ENCODE assay signal across 14 cellular contexts in genomic region chr15:92048739-92049138, GRCh38.
A peak's percentile ranks its signal among the peaks of the same experiment; 100 is the strongest.
DNase-seq lines count a peak whose midpoint lies in the region; ATAC-seq and TF ChIP-seq lines count a peak whose summit lies in the region.
"Had no signal": no experiment of that assay in that cellular context is flagged by ENCODE, and none has a peak within 500 bp of the region (broad histone marks: within the 10 kb centered on the region; RNA-seq: fewer than 3 reads in every experiment).

No MANE protein-coding gene starts in this region.

- no peaks in the 10 kb centered on the region for H3K36me3 Mint-ChIP-seq in activated naive CD8-positive, alpha-beta T cell treated with anti-CD3 and anti-CD28 coated beads, Interleukin-2, amount 50 U/mL, for 24 hours (ENCODE audit: low read depth)

- H3K27ac ChIP-seq in foreskin keratinocyte (no peak overlapping the region), esophagus muscularis mucosa (replicated peaks in 1 of 4) (no peak overlapping the region)

- H3K27me3 Mint-ChIP-seq in activated naive CD8-positive, alpha-beta T cell treated with anti-CD3 and anti-CD28 coated beads, Interleukin-2, amount 50 U/mL, for 24 hours: no peaks in the 10 kb centered on the region
- H3K27me3 Mint-ChIP-seq: B cell; CD4-positive, alpha-beta T cell had no signal

- peak; percentile 12 for DNase-seq in MG63
- DNase-seq in RPMI8226: peak; percentile 29
- DNase-seq in epithelial cell of esophagus (ENCODE audit: low read depth): peak; percentile 25
- DNase-seq in foreskin keratinocyte: no peak
- no peak for DNase-seq in occipital lobe (lab: John Stamatoyannopoulos, UW)
- no peak for DNase-seq in esophagus muscularis mucosa (ENCODE audit: extremely low spot score)
- DNase-seq in activated naive CD8-positive, alpha-beta T cell treated with anti-CD3 and anti-CD28 coated beads, Interleukin-2, amount 50 U/mL, for 24 hours: no peak
- DNase-seq: C1 segment of cervical spinal cord; Calu3; CD4-positive, alpha-beta T cell; DMS 273 treated with DMSO at 0.1 percent for 48 hours; GOT3; H9 had no signal

- no peaks in the 10 kb centered on the region for H3K9me3 ChIP-seq in MG63
- no peaks in the 10 kb centered on the region for H3K9me3 ChIP-seq in esophagus muscularis mucosa

- H3K27me3 ChIP-seq in MG63: no peaks in the 10 kb centered on the region
- H3K27me3 ChIP-seq in foreskin keratinocyte: no peaks in the 10 kb centered on the region
- no peaks in the 10 kb centered on the region for H3K27me3 ChIP-seq in esophagus muscularis mucosa

- H3K4me1 Mint-ChIP-seq in activated naive CD8-positive, alpha-beta T cell treated with anti-CD3 and anti-CD28 coated beads, Interleukin-2, amount 50 U/mL, for 24 hours: peaks cover 9% of the 10 kb centered on the region
- H3K4me1 Mint-ChIP-seq: B cell had no signal

- TF ChIP-seq POLR2A in esophagus muscularis mucosa (IDR thresholded peaks at IDR 0.05; ENCODE audit: low read depth): no peak

- TF ChIP-seq CTCF in epithelial cell of esophagus (IDR thresholded peaks at IDR 0.05; ENCODE audit: insufficient read depth, low read depth, low read length, missing control alignments) (no peak), foreskin keratinocyte (conservative IDR thresholded peaks at IDR 0.05) (no peak), esophagus muscularis mucosa (IDR thresholded peaks at IDR 0.05) (no peak)

- H3K9me3 Mint-ChIP-seq in activated naive CD8-positive, alpha-beta T cell treated with anti-CD3 and anti-CD28 coated beads, Interleukin-2, amount 50 U/mL, for 24 hours: no peaks in the 10 kb centered on the region
- H3K9me3 Mint-ChIP-seq: CD4-positive, alpha-beta T cell; H9 had no signal

- WGBS in esophagus muscularis mucosa: 95% methylated on average over 7 of the region's 7 CpGs

- no peak overlapping the region for H3K27ac Mint-ChIP-seq in activated naive CD8-positive, alpha-beta T cell treated with anti-CD3 and anti-CD28 coated beads, Interleukin-2, amount 50 U/mL, for 24 hours
- H3K27ac Mint-ChIP-seq: B cell; CD4-positive, alpha-beta T cell had no signal

- H3K4me1 ChIP-seq in foreskin keratinocyte: no peaks in the 10 kb centered on the region
- H3K4me1 ChIP-seq in esophagus muscularis mucosa: peaks cover 9 to 28% (median 14%) of the 10 kb centered on the region in 4 donors

- H3K36me3 ChIP-seq in MG63: no peaks in the 10 kb centered on the region
- H3K36me3 ChIP-seq in esophagus muscularis mucosa: no peaks in the 10 kb centered on the region

- ATAC-seq in foreskin keratinocyte: peak; percentile 38
- no peak for ATAC-seq in activated naive CD8-positive, alpha-beta T cell treated with anti-CD3 and anti-CD28 coated beads, Interleukin-2, amount 50 U/mL, for 24 hours

- TF ChIP-seq EP300 in esophagus muscularis mucosa (IDR thresholded peaks at IDR 0.05): no peak

- no peak overlapping the region for H3K4me3 ChIP-seq in MG63
- no peak overlapping the region for H3K4me3 ChIP-seq in epithelial cell of esophagus (ENCODE audit: low read length)
- H3K4me3 ChIP-seq in esophagus muscularis mucosa: no peak overlapping the region

- H3K4me3 Mint-ChIP-seq in activated naive CD8-positive, alpha-beta T cell treated with anti-CD3 and anti-CD28 coated beads, Interleukin-2, amount 50 U/mL, for 24 hours: no peak overlapping the region
- H3K4me3 Mint-ChIP-seq: B cell; CD4-positive, alpha-beta T cell; H9 had no signal

- intact Hi-C loops in esophagus muscularis mucosa (cut with DNase I): no loop called here

Comparison
In these comparisons a context has a peak if more than half of its experiments do, and no peak if none do; other contexts are left out.
1. DNase-seq: peak in MG63 (single experiment), RPMI8226 (single experiment) and epithelial cell of esophagus (single experiment); none in foreskin keratinocyte (0 of 2), occipital lobe (single experiment), esophagus muscularis mucosa (single experiment) and activated naive CD8-positive, alpha-beta T cell treated with anti-CD3 and anti-CD28 coated beads, Interleukin-2, amount 50 U/mL, for 24 hours (single experiment).